ENCODE assay signal across 29 cellular contexts in the genomic region with DNA sequence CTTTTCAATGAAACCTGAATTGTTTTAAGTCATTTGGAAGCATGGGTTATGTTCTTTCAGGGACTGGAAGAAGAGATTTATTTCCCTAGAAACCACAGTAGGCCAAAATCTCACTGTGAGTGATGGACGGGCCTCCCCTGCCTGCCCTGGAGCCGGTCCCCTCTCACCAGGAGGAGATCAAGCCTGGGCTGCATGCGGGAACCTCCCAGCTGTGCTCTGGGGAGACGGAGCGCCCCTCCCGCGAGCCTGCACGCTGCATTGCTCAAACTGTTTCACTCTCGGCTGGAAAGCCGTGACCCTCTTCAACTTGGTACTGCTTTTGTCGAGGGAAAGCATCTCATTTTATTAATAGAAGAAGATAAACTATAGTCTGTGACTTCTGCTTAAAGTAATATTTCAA.
"Had no signal": no experiment of that assay in that cellular context is flagged by ENCODE, and none has a peak within 500 bp of the region (broad histone marks: within the 10 kb centered on the region; RNA-seq: fewer than 3 reads in every experiment).

No MANE protein-coding gene starts in this region.

- DNase-seq: activated B cell treated with CpG ODN at 0.5 μM for 24 hours; activated CD4-positive, alpha-beta T cell treated with anti-CD3 and anti-CD28 coated beads, Interleukin-2, amount 50 U/mL, for 1 hour; activated CD8-positive, alpha-beta T cell treated with anti-CD3 and anti-CD28 coated beads for 36 hours; activated T-cell treated with anti-CD3 and anti-CD28 coated beads, Interleukin-2, amount 50 U/mL, for 4 hours; dermis blood vessel endothelial cell; effector CD8-positive, alpha-beta T cell; erythroblast; gastrocnemius medialis; islet precursor cell; left ventricle myocardium superior; occipital lobe; psoas muscle; sigmoid colon; small intestine; stimulated activated CD4-positive, alpha-beta T cell treated with anti-CD3 and anti-CD28 coated beads, Interleukin-4, amount 100 ng/mL, for 24 hours; stimulated activated CD8-positive, alpha-beta memory T cell treated with anti-CD3 and anti-CD28 coated beads, Interleukin-4, amount 100 ng/mL, for 48 hours; stimulated activated naive CD8-positive, alpha-beta T cell treated with anti-CD3 and anti-CD28 coated beads, Interleukin-15, amount 100 ng/mL, for 72 hours; substantia nigra; T-helper 17 cell; thyroid gland; upper lobe of left lung had no signal

- H3K9me3 Mint-ChIP-seq: activated B cell treated with CpG ODN at 0.5 μM for 24 hours; activated CD8-positive, alpha-beta T cell treated with anti-CD3 and anti-CD28 coated beads for 36 hours; activated naive CD4-positive, alpha-beta T cell treated with anti-CD3 and anti-CD28 coated beads, Interleukin-2, amount 50 U/mL, for 24 hours; activated T-cell treated with anti-CD3 and anti-CD28 coated beads, Interleukin-2, amount 50 U/mL, for 4 hours; activated T-helper 17 cell treated with anti-CD3 and anti-CD28 coated beads, Interleukin-2, amount 50 U/mL, for 72 hours; nephron; stimulated activated memory B cell treated with anti-CD40 and anti-IgM and Interleukin-4, amounts not matched to agents 10 μg/mL and 1 μg/mL and 100 μg/mL, for 72 hours; stimulated activated naive CD8-positive, alpha-beta T cell treated with anti-CD3 and anti-CD28 coated beads, Interleukin-15, amount 100 ng/mL, for 72 hours had no signal

- H3K36me3 Mint-ChIP-seq: activated naive CD4-positive, alpha-beta T cell treated with anti-CD3 and anti-CD28 coated beads, Interleukin-2, amount 50 U/mL, for 24 hours; stimulated activated memory B cell treated with anti-CD40 and anti-IgM and Interleukin-4, amounts not matched to agents 10 μg/mL and 1 μg/mL and 100 μg/mL, for 72 hours had no signal

- H3K27ac Mint-ChIP-seq: activated B cell treated with CpG ODN at 0.5 μM for 24 hours; activated CD8-positive, alpha-beta T cell treated with anti-CD3 and anti-CD28 coated beads for 36 hours; activated naive CD4-positive, alpha-beta T cell treated with anti-CD3 and anti-CD28 coated beads, Interleukin-2, amount 50 U/mL, for 24 hours; activated T-helper 17 cell treated with anti-CD3 and anti-CD28 coated beads, Interleukin-2, amount 50 U/mL, for 72 hours; nephron; stimulated activated memory B cell treated with anti-CD40 and anti-IgM and Interleukin-4, amounts not matched to agents 10 μg/mL and 1 μg/mL and 100 μg/mL, for 72 hours; stimulated activated naive CD8-positive, alpha-beta T cell treated with anti-CD3 and anti-CD28 coated beads, Interleukin-15, amount 100 ng/mL, for 72 hours; T-helper 17 cell had no signal

- H3K27ac ChIP-seq: gastrocnemius medialis, hepatocyte, parathyroid adenoma, psoas muscle, sigmoid colon, thyroid gland, upper lobe of left lung, vagina had no signal

- H3K79me2 ChIP-seq: hepatocyte, parathyroid adenoma had no signal

- H3K4me2 ChIP-seq: hepatocyte had no signal

- ATAC-seq: activated CD8-positive, alpha-beta T cell treated with anti-CD3 and anti-CD28 coated beads for 36 hours; activated T-cell treated with anti-CD3 and anti-CD28 coated beads, Interleukin-2, amount 50 U/mL, for 4 hours; activated T-helper 17 cell treated with anti-CD3 and anti-CD28 coated beads, Interleukin-2, amount 50 U/mL, for 72 hours; gastrocnemius medialis; left ventricle myocardium superior; psoas muscle; stimulated activated memory B cell treated with anti-CD40 and anti-IgM and Interleukin-4, amounts not matched to agents 10 μg/mL and 1 μg/mL and 100 μg/mL, for 72 hours; stimulated activated naive CD8-positive, alpha-beta T cell treated with anti-CD3 and anti-CD28 coated beads, Interleukin-15, amount 100 ng/mL, for 72 hours; T-helper 17 cell had no signal

- H3K4me1 ChIP-seq: gastrocnemius medialis, parathyroid adenoma, psoas muscle, sigmoid colon, thyroid gland, upper lobe of left lung, vagina had no signal

- H3K4me1 Mint-ChIP-seq: activated B cell treated with CpG ODN at 0.5 μM for 24 hours; activated naive CD4-positive, alpha-beta T cell treated with anti-CD3 and anti-CD28 coated beads, Interleukin-2, amount 50 U/mL, for 24 hours; activated T-helper 17 cell treated with anti-CD3 and anti-CD28 coated beads, Interleukin-2, amount 50 U/mL, for 72 hours; central memory CD8-positive, alpha-beta T cell; nephron; stimulated activated memory B cell treated with anti-CD40 and anti-IgM and Interleukin-4, amounts not matched to agents 10 μg/mL and 1 μg/mL and 100 μg/mL, for 72 hours; stimulated activated naive CD8-positive, alpha-beta T cell treated with anti-CD3 and anti-CD28 coated beads, Interleukin-15, amount 100 ng/mL, for 72 hours; T-helper 17 cell had no signal

- H2AFZ ChIP-seq: hepatocyte, parathyroid adenoma had no signal

- H3K4me3 Mint-ChIP-seq: activated B cell treated with CpG ODN at 0.5 μM for 24 hours; activated CD8-positive, alpha-beta T cell treated with anti-CD3 and anti-CD28 coated beads for 36 hours; activated naive CD4-positive, alpha-beta T cell treated with anti-CD3 and anti-CD28 coated beads, Interleukin-2, amount 50 U/mL, for 24 hours; activated T-cell treated with anti-CD3 and anti-CD28 coated beads, Interleukin-2, amount 50 U/mL, for 4 hours; activated T-helper 17 cell treated with anti-CD3 and anti-CD28 coated beads, Interleukin-2, amount 50 U/mL, for 72 hours; central memory CD8-positive, alpha-beta T cell; nephron; stimulated activated memory B cell treated with anti-CD40 and anti-IgM and Interleukin-4, amounts not matched to agents 10 μg/mL and 1 μg/mL and 100 μg/mL, for 72 hours; stimulated activated naive CD8-positive, alpha-beta T cell treated with anti-CD3 and anti-CD28 coated beads, Interleukin-15, amount 100 ng/mL, for 72 hours; T-helper 17 cell had no signal

- H3K27me3 ChIP-seq: gastrocnemius medialis, hepatocyte, thyroid gland, upper lobe of left lung, vagina had no signal

- H3K27me3 Mint-ChIP-seq: activated B cell treated with CpG ODN at 0.5 μM for 24 hours; central memory CD8-positive, alpha-beta T cell; stimulated activated memory B cell treated with anti-CD40 and anti-IgM and Interleukin-4, amounts not matched to agents 10 μg/mL and 1 μg/mL and 100 μg/mL, for 72 hours; T-helper 17 cell had no signal

- H3K4me3 ChIP-seq: gastrocnemius medialis, hepatocyte, psoas muscle, sigmoid colon, thyroid gland, upper lobe of left lung, vagina had no signal

- H3K36me3 ChIP-seq: gastrocnemius medialis, sigmoid colon, thyroid gland, upper lobe of left lung, vagina had no signal
